12 cellular contexts compared by ENCODE assay signal in the genomic region with DNA sequence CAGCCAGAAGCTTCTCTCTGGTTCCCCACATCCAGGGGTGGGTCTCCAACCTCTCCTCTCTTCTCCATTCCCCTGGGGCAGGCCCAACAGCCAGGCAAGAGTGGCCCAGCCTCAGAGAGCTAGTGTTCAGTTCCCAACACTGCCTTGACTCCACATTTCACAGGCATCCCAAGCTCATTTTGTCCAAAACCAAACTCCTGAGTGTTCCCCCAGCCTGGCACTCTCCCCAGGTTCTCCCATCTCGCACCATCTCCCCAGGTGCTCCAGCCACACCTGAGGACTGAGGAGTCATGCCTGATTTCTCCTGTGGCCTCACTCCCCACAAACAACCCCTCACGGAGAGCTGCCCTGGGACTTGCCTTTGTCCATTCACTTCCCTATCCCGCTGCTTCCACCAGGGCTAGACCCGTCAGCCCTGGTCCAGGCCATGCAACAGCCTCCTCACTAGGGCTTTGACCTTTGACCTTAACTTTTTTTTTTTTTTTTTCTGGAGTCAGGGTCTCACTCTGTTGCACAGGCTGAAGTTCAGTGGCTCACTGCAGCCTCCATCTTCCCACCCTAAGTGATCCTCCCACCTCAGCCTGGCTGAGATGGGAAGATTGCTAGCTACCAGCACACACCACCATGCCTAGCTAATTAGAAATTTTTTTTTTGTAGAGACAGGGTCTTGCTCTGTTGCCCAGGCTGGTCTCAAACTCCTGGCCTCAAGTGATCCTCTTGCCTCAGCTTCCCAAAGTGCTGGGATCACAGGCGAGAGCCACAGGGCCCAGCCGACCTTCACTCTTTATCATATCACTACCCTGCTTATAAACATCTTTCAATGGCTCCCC. TPM values are rescaled to one million over a fixed set of nuclear protein-coding genes. Genes with fewer than 3 reads are reported as not detected.
DNase-seq lines count a peak whose midpoint lies in the region; ATAC-seq and TF ChIP-seq lines count a peak whose summit lies in the region.
"Had no signal": no experiment of that assay in that cellular context is flagged by ENCODE, and none has a peak within 500 bp of the region (broad histone marks: within the 10 kb centered on the region; RNA-seq: fewer than 3 reads in every experiment).

No MANE protein-coding gene starts in this region.

- H3K4me1 ChIP-seq in BLaER1 (peaks cover 91% of the 10 kb centered on the region), right lobe of liver (peaks cover 0 to 46% (median 9%) of the 10 kb centered on the region in 4 donors)

- H3K4me2 ChIP-seq in BLaER1, result peak overlapping the region; percentile 97

- H3K9ac ChIP-seq in BLaER1 (peak overlapping the region; percentile 79), SK-N-MC (ENCODE audit: insufficient read length) (no peak overlapping the region)

- 72% methylated on average over 6 of the region's 6 CpGs for WGBS in right lobe of liver (ENCODE audit: insufficient coverage, low coverage, low lambda C conversion rate, missing lambda C conversion rate)

- no peaks in the 10 kb centered on the region for H3K36me3 ChIP-seq in BLaER1
- no peaks in the 10 kb centered on the region for H3K36me3 ChIP-seq in SK-N-MC (ENCODE audit: insufficient read depth, low read length)
- H3K36me3 ChIP-seq in right lobe of liver, result no peaks in the 10 kb centered on the region
- H3K36me3 ChIP-seq: thyroid gland had no signal

- no peak for TF ChIP-seq POLR2A in right lobe of liver (IDR thresholded peaks at IDR 0.05)

- H3K27me3 ChIP-seq in BLaER1 (no peaks in the 10 kb centered on the region), right lobe of liver (no peaks in the 10 kb centered on the region)
- H3K27me3 ChIP-seq: thyroid gland had no signal

- H3K27ac ChIP-seq in BLaER1 (peak overlapping the region; percentile 100), SK-N-MC (no peak overlapping the region), right lobe of liver (peak overlapping the region; percentile 24 to 90 (median 28))
- H3K27ac ChIP-seq: thyroid gland had no signal

- ATAC-seq in GM19463 (IDR thresholded peaks at IDR 0.05; ENCODE audit: unreplicated experiment), result peak; percentile 4
- no peak for ATAC-seq in right lobe of liver

- peak overlapping the region; percentile 53 for H3K4me3 ChIP-seq in BLaER1
- 0 out of 2 replicates have a peak overlapping the region, but pooled peaks have one; percentile 18 for H3K4me3 ChIP-seq in SK-N-MC
- no peak overlapping the region for H3K4me3 ChIP-seq in right lobe of liver
- H3K4me3 ChIP-seq: thyroid gland had no signal

- H3K9me3 ChIP-seq in BLaER1 (no peaks in the 10 kb centered on the region), SK-N-MC (ENCODE audit: low read depth, low read length) (no peaks in the 10 kb centered on the region), right lobe of liver (no peaks in the 10 kb centered on the region)
- H3K9me3 ChIP-seq: thyroid gland had no signal

- TF ChIP-seq CTCF in right lobe of liver (IDR thresholded peaks at IDR 0.05), result no peak

- H4K20me1 ChIP-seq in BLaER1, result no peaks in the 10 kb centered on the region

- DNase-seq in SK-N-MC (ENCODE audit: low read depth, low spot score), result no peak
- DNase-seq in right lobe of liver, result peak in 1 of 3 donors; percentile 43
- no peak for DNase-seq in activated gamma-delta T cell treated with Interleukin-2 at 50 U/mL for 16 hours
- DNase-seq in SW480 (ENCODE audit: low spot score), result no peak
- no peak for DNase-seq in T-helper 9 cell
- no peak for DNase-seq in occipital lobe (lab: John Stamatoyannopoulos, UW)
- DNase-seq: NCI-H1930, thyroid gland had no signal

- intact Hi-C loops in right lobe of liver (cut with DNase I), result no loop called here

RNA-seq across cellular contexts. Expression of a gene that starts 3.9 kb away (rescaled TPM):
- total RNA-seq in right lobe of liver (10 to 100 TPM; 22.2 to 50.9 (median 32.7) TPM), occipital lobe (24.0 TPM)

RNA-seq across cellular contexts. Expression of a gene that starts 29.3 kb away (rescaled TPM):
- 100 to 1,000 TPM in 2 of 6 experiments, 10 to 100 TPM in 2, 1 to 10 TPM in 1, under 1 TPM in 1; 0.81 to 235 (median 65.0) TPM for total RNA-seq in right lobe of liver
- not detected for total RNA-seq in occipital lobe
- total RNA-seq: epithelial cell of proximal tubule, kidney epithelial cell had no signal

RNA-seq across cellular contexts. Expression of a gene that starts 34.7 kb away (rescaled TPM):
- total RNA-seq in right lobe of liver, result not detected
- total RNA-seq in occipital lobe, result not detected
- total RNA-seq: epithelial cell of proximal tubule, kidney epithelial cell had no signal

RNA-seq across cellular contexts. Expression of a gene that starts 48.4 kb away (rescaled TPM):
- total RNA-seq in right lobe of liver, result not detected
- 1.6 TPM for total RNA-seq in occipital lobe
- total RNA-seq: epithelial cell of proximal tubule, kidney epithelial cell, thyroid gland had no signal

RNA-seq across cellular contexts. Expression of a gene that starts 52.7 kb away (rescaled TPM):
- total RNA-seq in right lobe of liver (10 to 100 TPM in 1 of 6 experiments, 1 to 10 TPM in 4, under 1 TPM in 1; 0.31 to 12.5 (median 2.9) TPM), occipital lobe (0.47 TPM)

Comparison
In these comparisons a context has a peak if more than half of its experiments do, and no peak if none do; other contexts are left out.
1. H3K4me3 ChIP-seq: peak in BLaER1 (single experiment) and SK-N-MC (single experiment); none in right lobe of liver (0 of 3).